20 cellular contexts compared by ENCODE assay signal in the genomic region with DNA sequence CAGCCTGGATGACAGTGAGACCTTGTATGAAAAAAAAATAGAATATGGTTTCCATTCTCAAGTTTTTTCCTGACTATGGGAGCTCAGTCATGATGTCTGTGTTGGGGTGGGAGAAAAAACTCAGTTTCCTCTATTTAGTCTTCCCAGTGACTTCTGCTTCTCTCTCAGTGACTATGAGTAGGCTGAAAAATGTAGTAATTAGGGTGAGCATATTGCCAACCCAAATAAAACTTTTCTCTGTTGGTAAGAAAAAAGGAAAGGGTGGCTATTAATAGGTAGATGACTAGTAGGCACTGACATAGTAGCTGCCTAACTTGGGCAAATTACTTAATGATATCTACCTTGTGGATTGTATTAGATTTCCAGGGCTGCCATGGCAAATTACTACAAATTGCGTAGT. TPM values are rescaled to one million over a fixed set of nuclear protein-coding genes. Genes with fewer than 3 reads are reported as not detected.
DNase-seq lines count a peak whose midpoint lies in the region; ATAC-seq and TF ChIP-seq lines count a peak whose summit lies in the region.
"Had no signal": no experiment of that assay in that cellular context is flagged by ENCODE, and none has a peak within 500 bp of the region (broad histone marks: within the 10 kb centered on the region; RNA-seq: fewer than 3 reads in every experiment).

No MANE protein-coding gene starts in this region.

- POLR2A ChIA-PET in Panc1 (lab: Charles Lee): no interaction called here

- H2BK12ac ChIP-seq in trophoblast cell (ENCODE audit: low read length): no peak overlapping the region

- H3K27ac Mint-ChIP-seq in dendritic cell treated with granulocyte-macrophage colony-stimulating factor and Interleukin-4, amounts not matched to agents 40 ng/mL and 50 ng/mL, for 4 days: peak overlapping the region; percentile 8
- H3K27ac Mint-ChIP-seq in activated T-cell treated with anti-CD3 and anti-CD28 coated beads, Interleukin-2, amount 50 U/mL, for 72 hours: no peak overlapping the region
- H3K27ac Mint-ChIP-seq: activated naive CD8-positive, alpha-beta T cell treated with anti-CD3 and anti-CD28 coated beads, Interleukin-2, amount 50 U/mL, for 24 hours; naive B cell had no signal

- H3K27ac ChIP-seq in cardiac muscle cell (peak overlapping the region; percentile 1), right atrium auricular region (no peak overlapping the region), Panc1 (ENCODE audit: low read length) (peak overlapping the region; percentile 2; the same call in 1 of the 2 replicates), upper lobe of right lung (no peak overlapping the region), trophoblast cell (ENCODE audit: low read depth, low read length) (no peak overlapping the region)
- H3K27ac ChIP-seq: A549, SJCRH30 had no signal

- no peaks in the 10 kb centered on the region for H3K27me3 ChIP-seq in cardiac muscle cell
- no peaks in the 10 kb centered on the region for H3K27me3 ChIP-seq in right atrium auricular region
- H3K27me3 ChIP-seq in Panc1 (ENCODE audit: control insufficient read depth, insufficient read depth, low read length): no peaks in the 10 kb centered on the region
- no peaks in the 10 kb centered on the region for H3K27me3 ChIP-seq in upper lobe of right lung
- H3K27me3 ChIP-seq in trophoblast cell (ENCODE audit: insufficient read depth, low read length): no peaks in the 10 kb centered on the region
- H3K27me3 ChIP-seq: heart left ventricle, SJCRH30 had no signal

- DNase-seq in cardiac muscle cell (ENCODE audit: low read depth in 1 of 2, low spot score in 1 of 2) (no peak), right atrium auricular region (ENCODE audit: low spot score) (no peak), Panc1 (ENCODE audit: low read depth, low spot score) (no peak), upper lobe of right lung (no peak), trophoblast cell (no peak), Right ventricle myocardium inferior (ENCODE audit: missing footprints) (no peak)
- no peak for DNase-seq in activated T-cell treated with anti-CD3 and anti-CD28 coated beads, Interleukin-2, amount 50 U/mL, for 72 hours
- DNase-seq: activated CD4-positive, alpha-beta T cell treated with anti-CD3 and anti-CD28 coated beads, Interleukin-2, amount 50 U/mL, for 48 hours; activated effector memory CD4-positive, alpha-beta T cell treated with Interleukin-2 at 50 U/mL for 16 hours; activated naive CD8-positive, alpha-beta T cell treated with anti-CD3 and anti-CD28 coated beads, Interleukin-2, amount 50 U/mL, for 24 hours; C1 segment of cervical spinal cord; EL; heart left ventricle; left colon; naive B cell; NCI-H187; occipital lobe; SJCRH30 had no signal

- in situ Hi-C loops in Panc1 (cut with HindIII; ENCODE audit: low pct_unique_long_range_greater_than_20kb, low sequenced_read_pairs): loop anchor here (5.0 kb wide), 1 partner anchor 39 kb away; no protein-coding TSS in a partner anchor

- WGBS in trophoblast cell (ENCODE audit: extremely low coverage, insufficient coverage, insufficient read length): no CpG with 5 or more reads among the region's 1 CpG

- no peak overlapping the region for H3K4me2 ChIP-seq in trophoblast cell (ENCODE audit: low read length)
- H3K4me2 ChIP-seq: A549 had no signal

- H3K4me3 ChIP-seq in cardiac muscle cell (no peak overlapping the region), right atrium auricular region (no peak overlapping the region), Panc1 (ENCODE audit: low read depth in 2 of 2, low read length in 2 of 2) (no peak overlapping the region), upper lobe of right lung (no peak overlapping the region), trophoblast cell (ENCODE audit: low read depth, low read length) (no peak overlapping the region)
- H3K4me3 ChIP-seq: A549, heart left ventricle, SJCRH30 had no signal

- H3K4ac ChIP-seq in trophoblast cell (ENCODE audit: low read depth, low read length): no peak overlapping the region

- no TSS peak for BruUV-seq in Panc1 (replicated peaks; lab: Mats Ljungman, UMichigan)

- CTCF ChIA-PET in Panc1 (lab: Charles Lee): no interaction called here

- H3K4me3 Mint-ChIP-seq in dendritic cell treated with granulocyte-macrophage colony-stimulating factor and Interleukin-4, amounts not matched to agents 40 ng/mL and 50 ng/mL, for 4 days: peak overlapping the region; percentile 48
- H3K4me3 Mint-ChIP-seq in activated T-cell treated with anti-CD3 and anti-CD28 coated beads, Interleukin-2, amount 50 U/mL, for 72 hours: no peak overlapping the region
- H3K4me3 Mint-ChIP-seq: activated naive CD8-positive, alpha-beta T cell treated with anti-CD3 and anti-CD28 coated beads, Interleukin-2, amount 50 U/mL, for 24 hours; naive B cell had no signal

- H3K79me2 ChIP-seq in trophoblast cell (ENCODE audit: control insufficient read depth, insufficient read depth, low read length, poor library complexity): no peaks in the 10 kb centered on the region

- H3K4me1 ChIP-seq in cardiac muscle cell (ENCODE audit: low read depth): peaks cover 25% of the 10 kb centered on the region
- H3K4me1 ChIP-seq in right atrium auricular region: peaks cover 0 to 10% of the 10 kb centered on the region in 2 donors
- H3K4me1 ChIP-seq in Panc1 (ENCODE audit: control insufficient read depth, insufficient read depth, low read length): peaks cover 16% of the 10 kb centered on the region
- H3K4me1 ChIP-seq in upper lobe of right lung: no peaks in the 10 kb centered on the region
- H3K4me1 ChIP-seq in trophoblast cell (ENCODE audit: control insufficient read depth in 1 of 2, insufficient read depth in 2 of 2, low read length in 2 of 2): peaks cover 7 to 9% of the 10 kb centered on the region in 2 experiments
- H3K4me1 ChIP-seq: SJCRH30 had no signal

- no peaks in the 10 kb centered on the region for H3K9me3 Mint-ChIP-seq in dendritic cell treated with granulocyte-macrophage colony-stimulating factor and Interleukin-4, amounts not matched to agents 40 ng/mL and 50 ng/mL, for 4 days
- no peaks in the 10 kb centered on the region for H3K9me3 Mint-ChIP-seq in activated T-cell treated with anti-CD3 and anti-CD28 coated beads, Interleukin-2, amount 50 U/mL, for 72 hours
- H3K9me3 Mint-ChIP-seq: activated naive CD8-positive, alpha-beta T cell treated with anti-CD3 and anti-CD28 coated beads, Interleukin-2, amount 50 U/mL, for 24 hours had no signal

- H2AFZ ChIP-seq in trophoblast cell (ENCODE audit: insufficient read depth, low read length, poor library complexity): no peak overlapping the region

- H3K36me3 ChIP-seq in cardiac muscle cell (no peaks in the 10 kb centered on the region), right atrium auricular region (no peaks in the 10 kb centered on the region), Panc1 (ENCODE audit: control insufficient read depth, insufficient read depth, low read length) (no peaks in the 10 kb centered on the region), upper lobe of right lung (no peaks in the 10 kb centered on the region), trophoblast cell (ENCODE audit: control insufficient read depth in 1 of 2, insufficient read depth in 2 of 2, low read length in 2 of 2) (no peaks in the 10 kb centered on the region)
- H3K36me3 ChIP-seq: heart left ventricle, SJCRH30 had no signal

- peaks cover 33% of the 10 kb centered on the region for H3K4me1 Mint-ChIP-seq in dendritic cell treated with granulocyte-macrophage colony-stimulating factor and Interleukin-4, amounts not matched to agents 40 ng/mL and 50 ng/mL, for 4 days (ENCODE audit: low read depth)
- peaks cover 20% of the 10 kb centered on the region for H3K4me1 Mint-ChIP-seq in activated T-cell treated with anti-CD3 and anti-CD28 coated beads, Interleukin-2, amount 50 U/mL, for 72 hours (ENCODE audit: low read depth)

- ATAC-seq in Panc1: no peak
- ATAC-seq in upper lobe of right lung: peak; percentile 63
- no peak for ATAC-seq in activated T-cell treated with anti-CD3 and anti-CD28 coated beads, Interleukin-2, amount 50 U/mL, for 72 hours (replicated peaks in 1 of 2)
- ATAC-seq in Right ventricle myocardium inferior: no peak
- ATAC-seq: A549; activated naive CD8-positive, alpha-beta T cell treated with anti-CD3 and anti-CD28 coated beads, Interleukin-2, amount 50 U/mL, for 24 hours; heart left ventricle; left colon had no signal

- no peak overlapping the region for H2BK5ac ChIP-seq in trophoblast cell (ENCODE audit: low read depth, low read length, poor library complexity)

- no peak overlapping the region for H3K18ac ChIP-seq in trophoblast cell (ENCODE audit: low read length)

- no peaks in the 10 kb centered on the region for H3K36me3 Mint-ChIP-seq in dendritic cell treated with granulocyte-macrophage colony-stimulating factor and Interleukin-4, amounts not matched to agents 40 ng/mL and 50 ng/mL, for 4 days (ENCODE audit: low read depth)
- no peaks in the 10 kb centered on the region for H3K36me3 Mint-ChIP-seq in activated T-cell treated with anti-CD3 and anti-CD28 coated beads, Interleukin-2, amount 50 U/mL, for 72 hours (ENCODE audit: insufficient read depth in 2 of 2)
- H3K36me3 Mint-ChIP-seq: naive B cell had no signal

- TF ChIP-seq CTCF in cardiac muscle cell (IDR thresholded peaks at IDR 0.05; ENCODE audit: low read depth, low read length) (no peak), right atrium auricular region (IDR thresholded peaks at IDR 0.05) (no peak), Panc1 (IDR thresholded peaks at IDR 0.05) (no peak), upper lobe of right lung (IDR thresholded peaks at IDR 0.05) (no peak)

- H3K14ac ChIP-seq in trophoblast cell (ENCODE audit: low read length): no peak overlapping the region

- H4K12ac ChIP-seq in trophoblast cell (ENCODE audit: low read depth, low read length): no peak overlapping the region

- no peak overlapping the region for H4K91ac ChIP-seq in trophoblast cell (ENCODE audit: low read depth, low read length)

- H3K9me3 ChIP-seq in cardiac muscle cell (ENCODE audit: low read depth) (no peaks in the 10 kb centered on the region), right atrium auricular region (no peaks in the 10 kb centered on the region), Panc1 (ENCODE audit: control insufficient read depth, insufficient read depth, low read depth, low read length) (no peaks in the 10 kb centered on the region), upper lobe of right lung (no peaks in the 10 kb centered on the region), trophoblast cell (ENCODE audit: insufficient read depth, low read depth, low read length) (no peaks in the 10 kb centered on the region)
- H3K9me3 ChIP-seq: A549, heart left ventricle, SJCRH30 had no signal

- H2BK120ac ChIP-seq in trophoblast cell (ENCODE audit: insufficient read depth, low read length, poor library complexity): no peak overlapping the region

- intact Hi-C loops in Panc1 (cut with micrococcal nuclease; ENCODE audit: unreplicated experiment): no loop called here
- intact Hi-C loops in dendritic cell treated with granulocyte-macrophage colony-stimulating factor and Interleukin-4, amounts not matched to agents 40 ng/mL and 50 ng/mL, for 4 days (cut with micrococcal nuclease): no loop called here
- intact Hi-C loops in upper lobe of right lung (cut with DNase I): no loop called here
- intact Hi-C loops in Right ventricle myocardium inferior (cut with DNase I): no loop called here

- no peak overlapping the region for H3K9ac ChIP-seq in trophoblast cell (ENCODE audit: low read length)

- H3K79me1 ChIP-seq in trophoblast cell (ENCODE audit: low read length): peaks cover 6% of the 10 kb centered on the region

- H2AK5ac ChIP-seq in trophoblast cell (ENCODE audit: low read length): no peak overlapping the region

- no peak overlapping the region for H3K23ac ChIP-seq in trophoblast cell (ENCODE audit: low read length)

- H4K8ac ChIP-seq in trophoblast cell (ENCODE audit: low read depth, low read length): no peak overlapping the region

- peaks cover 25% of the 10 kb centered on the region for H3K27me3 Mint-ChIP-seq in dendritic cell treated with granulocyte-macrophage colony-stimulating factor and Interleukin-4, amounts not matched to agents 40 ng/mL and 50 ng/mL, for 4 days
- H3K27me3 Mint-ChIP-seq in activated T-cell treated with anti-CD3 and anti-CD28 coated beads, Interleukin-2, amount 50 U/mL, for 72 hours (ENCODE audit: low read depth): no peaks in the 10 kb centered on the region
- H3K27me3 Mint-ChIP-seq: activated naive CD8-positive, alpha-beta T cell treated with anti-CD3 and anti-CD28 coated beads, Interleukin-2, amount 50 U/mL, for 24 hours had no signal

RNA-seq across cellular contexts. Expression of a gene that starts 34.2 kb away (rescaled TPM):
- total RNA-seq in cardiac muscle cell (0.06 and 0.78 TPM in 2 replicates), right atrium auricular region (1 to 10 TPM; 3.6 to 9.1 TPM), Panc1 (2021; ENCODE audit: unreplicated experiment) (65.4 TPM), upper lobe of right lung (23.0 TPM), Right ventricle myocardium inferior (10.6 TPM)
- 0.92 TPM in 1 of 2 replicates, not detected in the other for polyA plus RNA-seq in cardiac muscle cell
- 29.2 TPM for polyA plus RNA-seq in Panc1 (2012; ENCODE audit: insufficient read length)
- 0.21 and 0.23 TPM in 2 replicates for polyA plus RNA-seq in trophoblast cell (2013)
- 100 to 1,000 TPM; 123 to 155 TPM for total RNA-seq in activated T-cell treated with anti-CD3 and anti-CD28 coated beads, Interleukin-2, amount 50 U/mL, for 72 hours
- total RNA-seq: SJCRH30 had no signal

Comparison
In these comparisons a context has a peak if more than half of its experiments do, and no peak if none do; other contexts are left out.
1. H3K27ac ChIP-seq: peak in cardiac muscle cell (single experiment) and Panc1 (single experiment); none in right atrium auricular region (0 of 2), upper lobe of right lung (single experiment) and trophoblast cell (single experiment).